In the genomic region with DNA sequence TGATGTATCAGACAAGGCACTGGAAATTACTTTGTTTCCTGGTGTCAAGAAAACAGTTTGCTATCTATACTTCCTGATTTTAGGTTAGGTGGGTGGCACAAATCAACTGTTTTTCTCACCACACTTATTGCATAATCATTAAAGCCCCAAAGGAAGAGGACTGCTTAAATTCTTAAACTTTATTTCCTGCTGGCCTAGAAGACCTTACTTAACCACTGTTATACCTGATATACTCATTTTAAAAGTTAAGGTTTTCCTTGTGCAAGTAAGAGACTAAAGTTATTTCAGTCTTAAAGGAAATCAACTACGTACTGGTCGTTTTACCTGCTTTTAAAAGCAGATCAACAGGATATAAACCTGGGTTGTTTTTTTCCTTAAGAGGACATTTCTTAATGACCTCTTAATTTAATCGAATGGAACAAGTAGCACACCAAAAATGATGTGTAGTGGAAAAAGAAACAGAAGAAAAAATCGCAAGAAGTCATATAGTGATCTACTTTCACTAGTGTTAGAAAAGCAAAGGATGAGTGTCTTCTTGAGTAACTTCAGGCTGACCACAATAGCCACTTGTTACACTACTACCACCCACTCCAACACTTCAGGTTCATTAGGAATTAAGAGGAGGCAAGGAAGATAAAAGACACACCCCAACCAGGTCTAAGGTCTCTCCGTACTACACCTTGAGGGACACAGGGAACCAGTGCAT, we compare ENCODE assay signal across 8 cellular contexts. TPM values are rescaled to one million over a fixed set of nuclear protein-coding genes. Genes with fewer than 3 reads are reported as not detected.
DNase-seq lines count a peak whose midpoint lies in the region; ATAC-seq and TF ChIP-seq lines count a peak whose summit lies in the region.

No MANE protein-coding gene starts in this region.

- no peak for ATAC-seq in GM18498 (IDR thresholded peaks at IDR 0.05; ENCODE audit: unreplicated experiment)

- H3K36me3 Mint-ChIP-seq in activated CD4-positive, alpha-beta T cell treated with anti-CD3 and anti-CD28 coated beads, Interleukin-2, amount 10 ng/mL, durations not matched to agents 7 days and 5 days (ENCODE audit: low read depth): peaks cover 10% of the 10 kb centered on the region
- H3K36me3 Mint-ChIP-seq in mesothelial cell of epicardium: no peaks in the 10 kb centered on the region

- no peaks in the 10 kb centered on the region for H3K9me3 Mint-ChIP-seq in activated CD4-positive, alpha-beta T cell treated with anti-CD3 and anti-CD28 coated beads, Interleukin-2, amount 10 ng/mL, durations not matched to agents 7 days and 5 days
- H3K9me3 Mint-ChIP-seq in mesothelial cell of epicardium: no peaks in the 10 kb centered on the region

- TF ChIP-seq CTCF in mesothelial cell of epicardium (IDR thresholded peaks at IDR 0.05; ENCODE audit: unreplicated experiment): no peak

- POLR2A ChIA-PET in activated CD4-positive, alpha-beta T cell treated with anti-CD3 and anti-CD28 coated beads, Interleukin-2, amount 10 ng/mL, durations not matched to agents 7 days and 5 days (lab: Charles Lee): no interaction called here

- CTCF ChIA-PET in activated CD4-positive, alpha-beta T cell treated with anti-CD3 and anti-CD28 coated beads, Interleukin-2, amount 10 ng/mL, durations not matched to agents 7 days and 5 days (lab: Charles Lee): interaction anchor here (0.7 to 2.1 kb wide), 4 partner anchors 11 to 115 kb away, joined by 3 to 7 read pairs (median 4); no protein-coding TSS in a partner anchor

- H3K27me3 Mint-ChIP-seq in activated CD4-positive, alpha-beta T cell treated with anti-CD3 and anti-CD28 coated beads, Interleukin-2, amount 10 ng/mL, durations not matched to agents 7 days and 5 days: no peaks in the 10 kb centered on the region
- H3K27me3 Mint-ChIP-seq in mesothelial cell of epicardium (ENCODE audit: low read depth): no peaks in the 10 kb centered on the region

- peaks cover 70% of the 10 kb centered on the region for H3K4me1 Mint-ChIP-seq in activated CD4-positive, alpha-beta T cell treated with anti-CD3 and anti-CD28 coated beads, Interleukin-2, amount 10 ng/mL, durations not matched to agents 7 days and 5 days
- H3K4me1 Mint-ChIP-seq in mesothelial cell of epicardium: peaks cover 54% of the 10 kb centered on the region

- peak; percentile 8 for DNase-seq in activated CD4-positive, alpha-beta T cell treated with anti-CD3 and anti-CD28 coated beads, Interleukin-2, amount 10 ng/mL, durations not matched to agents 7 days and 5 days
- DNase-seq in activated CD4-positive, alpha-beta T cell treated with anti-CD3 and anti-CD28 coated beads, Interleukin-2, amount 50 U/mL, for 1 hour: no peak
- peak; percentile 59 for DNase-seq in RKO (ENCODE audit: low spot score)
- DNase-seq in dermis blood vessel endothelial cell: peak; percentile 34
- DNase-seq in mesothelial cell of epicardium (ENCODE audit: low spot score in 2 of 2, unreplicated experiment in 2 of 2): no peak
- DNase-seq in NCI-H2029 (lab: John Stamatoyannopoulos, UW): no peak
- DNase-seq in NCI-H526 (lab: John Stamatoyannopoulos, UW): no peak

- peak overlapping the region; percentile 83 for H3K4me3 Mint-ChIP-seq in activated CD4-positive, alpha-beta T cell treated with anti-CD3 and anti-CD28 coated beads, Interleukin-2, amount 10 ng/mL, durations not matched to agents 7 days and 5 days
- H3K4me3 Mint-ChIP-seq in mesothelial cell of epicardium: peak overlapping the region; percentile 97

- peak overlapping the region; percentile 98 for H3K27ac Mint-ChIP-seq in activated CD4-positive, alpha-beta T cell treated with anti-CD3 and anti-CD28 coated beads, Interleukin-2, amount 10 ng/mL, durations not matched to agents 7 days and 5 days
- H3K27ac Mint-ChIP-seq in mesothelial cell of epicardium: peak overlapping the region; percentile 97

RNA-seq across cellular contexts. Expression of gene CLINT1, which starts 1.0 kb away (rescaled TPM):
- 10 to 100 TPM; 68.4 to 77.4 TPM for total RNA-seq in activated CD4-positive, alpha-beta T cell treated with anti-CD3 and anti-CD28 coated beads, Interleukin-2, amount 10 ng/mL, durations not matched to agents 7 days and 5 days
- total RNA-seq in dermis blood vessel endothelial cell: 92.4 and 131 TPM in 2 replicates
- total RNA-seq in mesothelial cell of epicardium: 74.8 to 85.2 TPM (median 77.7 TPM) in 3 replicates

Comparison
In these comparisons a context has a peak if more than half of its experiments do, and no peak if none do; other contexts are left out.
1. DNase-seq: peak in activated CD4-positive, alpha-beta T cell treated with anti-CD3 and anti-CD28 coated beads, Interleukin-2, amount 10 ng/mL, durations not matched to agents 7 days and 5 days (single experiment), RKO (single experiment) and dermis blood vessel endothelial cell (single experiment); none in activated CD4-positive, alpha-beta T cell treated with anti-CD3 and anti-CD28 coated beads, Interleukin-2, amount 50 U/mL, for 1 hour (single experiment), mesothelial cell of epicardium (0 of 2), NCI-H2029 (single experiment) and NCI-H526 (0 of 2).